In genomic region chr14:41609704-41610183, GRCh38 we compare ENCODE assay signal across 8 cellular contexts. TPM values are rescaled to one million over a fixed set of nuclear protein-coding genes. Genes with fewer than 3 reads are reported as not detected.
DNase-seq lines count a peak whose midpoint lies in the region; ATAC-seq and TF ChIP-seq lines count a peak whose summit lies in the region.

No MANE protein-coding gene starts in this region.

- H3K36me3 ChIP-seq in ascending aorta (no peaks in the 10 kb centered on the region), testis (ENCODE audit: low read depth, missing control alignments) (no peaks in the 10 kb centered on the region), transverse colon (no peaks in the 10 kb centered on the region)

- TF ChIP-seq EP300 in transverse colon (IDR thresholded peaks at IDR 0.05; ENCODE audit: low read depth) = no peak

- in situ Hi-C loops in transverse colon (cut with MboI; ENCODE audit: low pct_ligation_motif_present in 1 of 4, low pct_unique_long_range_greater_than_20kb in 1 of 4, low sequenced_read_pairs in 3 of 4) = no loop called here

- H3K27me3 ChIP-seq in ascending aorta = peaks cover 3% of the 10 kb centered on the region
- H3K27me3 ChIP-seq in testis = no peaks in the 10 kb centered on the region
- H3K27me3 ChIP-seq in transverse colon = peaks cover 67% of the 10 kb centered on the region

- H3K4me1 ChIP-seq in ascending aorta (peaks cover 7% of the 10 kb centered on the region in 2 donors), testis (peaks cover 5% of the 10 kb centered on the region), transverse colon (peaks cover 0 to 26% (median 4%) of the 10 kb centered on the region in 4 donors)

- no peak for TF ChIP-seq POLR2A in testis (IDR thresholded peaks at IDR 0.05)
- TF ChIP-seq POLR2A in transverse colon (IDR thresholded peaks at IDR 0.05) = no peak

- intact Hi-C loops in ascending aorta (cut with DNase I) = no loop called here
- intact Hi-C loops in testis (cut with DNase I; ENCODE audit: low total_unique reads) = no loop called here
- intact Hi-C loops in transverse colon (cut with DNase I; ENCODE audit: low total_unique reads) = no loop called here

- TF ChIP-seq CTCF in ascending aorta (IDR thresholded peaks at IDR 0.05) (no peak), testis (IDR thresholded peaks at IDR 0.05) (no peak), transverse colon (IDR thresholded peaks at IDR 0.05) (no peak)

- WGBS in testis, 2 donors = 0 to 1% methylated on average over 9 to 24 of the region's 24 CpGs
- WGBS in transverse colon (ENCODE audit: low coverage in 1 of 2), 2 donors = 17 to 25% methylated on average over 4 to 24 of the region's 24 CpGs

- no peaks in the 10 kb centered on the region for H3K9me3 ChIP-seq in ascending aorta
- no peaks in the 10 kb centered on the region for H3K9me3 ChIP-seq in testis
- H3K9me3 ChIP-seq in transverse colon = no peaks in the 10 kb centered on the region

- H3K4me3 ChIP-seq in ascending aorta = peak overlapping the region; percentile 34 to 71
- H3K4me3 ChIP-seq in testis = peak overlapping the region in 1 of 2 donors; percentile 49
- peak overlapping the region in 1 of 4 donors; percentile 59 for H3K4me3 ChIP-seq in transverse colon

- H3K27ac ChIP-seq in ascending aorta = no peak overlapping the region
- H3K27ac ChIP-seq in testis = peak overlapping the region in 1 of 2 donors; percentile 46
- H3K27ac ChIP-seq in transverse colon = no peak overlapping the region

- ATAC-seq in esophagus mucosa = no peak

- DNase-seq in Ammon's horn (ENCODE audit: low spot score) (peak; percentile 85), NCI-H1105 treated with DMSO at 0.1 percent for 48 hours (lab: John Stamatoyannopoulos, UW) (peak; percentile 95), ascending aorta (ENCODE audit: low spot score in 2 of 2) (no peak), iris pigment epithelial cell (ENCODE audit: low read depth) (peak; percentile 28), testis (peak; percentile 86), transverse colon (no peak)
- DNase-seq in central memory CD4-positive, alpha-beta T cell = no peak

RNA-seq across cellular contexts. Expression of gene LRFN5, which starts 3.1 kb away (rescaled TPM):
- total RNA-seq in ascending aorta (0.11 TPM), testis (1 to 10 TPM; 5.9 to 6.8 TPM), transverse colon (1 to 10 TPM in 3 of 4 donors, under 1 TPM in 1; 0.40 to 4.5 (median 1.5) TPM), esophagus mucosa (0.20 TPM)
- polyA plus RNA-seq in testis (ENCODE audit: insufficient read depth, low read depth, low replicate concordance) = 2.4 TPM

Comparison
In these comparisons a context has a peak if more than half of its experiments do, and no peak if none do; other contexts are left out.
1. DNase-seq: peak in Ammon's horn (single experiment), NCI-H1105 treated with DMSO at 0.1 percent for 48 hours (single experiment), iris pigment epithelial cell (single experiment) and testis (single experiment); none in ascending aorta (0 of 2), transverse colon (single experiment) and central memory CD4-positive, alpha-beta T cell (single experiment).